ENCODE assay signal across 14 cellular contexts in genomic region chr6:131015630-131016263, GRCh38. TPM values are rescaled to one million over a fixed set of nuclear protein-coding genes. Genes with fewer than 3 reads are reported as not detected.
DNase-seq lines count a peak whose midpoint lies in the region; TF ChIP-seq lines count a peak whose summit lies in the region.
"Had no signal": no experiment of that assay in that cellular context is flagged by ENCODE, and none has a peak within 500 bp of the region (broad histone marks: within the 10 kb centered on the region; RNA-seq: fewer than 3 reads in every experiment).

No MANE protein-coding gene starts in this region.

- H2AFZ ChIP-seq in hepatocyte = no peak overlapping the region

- peak overlapping the region; percentile 13 for H3K4me2 ChIP-seq in hepatocyte

- H3K27me3 Mint-ChIP-seq in immature natural killer cell (ENCODE audit: low read depth in 3 of 3) = peaks cover 0 to 2% (median 2%) of the 10 kb centered on the region in 3 donors
- H3K27me3 Mint-ChIP-seq: effector memory CD8-positive, alpha-beta T cell; type B pancreatic cell had no signal

- H3K27me3 ChIP-seq in brain microvascular endothelial cell (replicated peaks) (no peaks in the 10 kb centered on the region), hepatocyte (no peaks in the 10 kb centered on the region), skeletal muscle tissue (ENCODE audit: control insufficient read depth in 3 of 3, insufficient read depth in 3 of 3, low read length in 3 of 3) (no peaks in the 10 kb centered on the region)

- H3K4me1 Mint-ChIP-seq in immature natural killer cell = no peaks in the 10 kb centered on the region

- H3K27ac ChIP-seq in brain microvascular endothelial cell (peak overlapping the region; percentile 10), hepatocyte (peak overlapping the region; percentile 13), skeletal muscle tissue (ENCODE audit: low read depth, low read length) (peak overlapping the region; percentile 14)

- no peak overlapping the region for H3K4me3 ChIP-seq in brain microvascular endothelial cell (ENCODE audit: low read depth, low read length)
- no peak overlapping the region for H3K4me3 ChIP-seq in hepatocyte
- no peak overlapping the region for H3K4me3 ChIP-seq in skeletal muscle tissue (ENCODE audit: low read length in 3 of 3)

- H3K9me3 Mint-ChIP-seq in immature natural killer cell = no peaks in the 10 kb centered on the region
- H3K9me3 Mint-ChIP-seq: activated T-helper 1 cell treated with anti-CD3 and anti-CD28 coated beads, Interleukin-12 subunit alpha, Interleukin-12 subunit beta, Interleukin-2, Interleukin-4 antibody, amounts not matched to agents 30 ng/mL and 10 ng/mL and 1 ng/mL, durations not matched to agents 14 hours and 24 hours and 36 hours; effector memory CD8-positive, alpha-beta T cell; type B pancreatic cell had no signal

- H4K20me1 ChIP-seq in hepatocyte (ENCODE audit: insufficient read depth, poor library complexity, severe bottlenecking) = no peaks in the 10 kb centered on the region

- DNase-seq in GM04504 (ENCODE audit: low read depth) = peak; percentile 46
- DNase-seq in brain microvascular endothelial cell = peak; percentile 62
- DNase-seq in hepatocyte (ENCODE audit: low spot score) = no peak
- DNase-seq in kidney glomerular epithelial cell (lab: John Stamatoyannopoulos, UW) = no peak
- DNase-seq in immature natural killer cell = no peak
- DNase-seq in activated T-cell treated with anti-CD3 and anti-CD28 coated beads for 4 hours = no peak
- no peak for DNase-seq in NCI-H345 (lab: John Stamatoyannopoulos, UW)
- DNase-seq: DND-41; effector memory CD8-positive, alpha-beta T cell; NCI-H510A; stimulated activated CD4-positive, alpha-beta T cell treated with anti-CD3 and anti-CD28 coated beads, Interleukin-1b, Interleukin-23, amount 100 ng/mL, for 48 hours had no signal

- in situ Hi-C loops in brain microvascular endothelial cell (cut with HindIII; ENCODE audit: low pct_ligation_motif_present, low sequenced_read_pairs) = no loop called here

- H3K36me3 ChIP-seq in brain microvascular endothelial cell (replicated peaks) = no peaks in the 10 kb centered on the region
- H3K36me3 ChIP-seq in hepatocyte (replicated peaks; ENCODE audit: insufficient read depth, low read depth) = no peaks in the 10 kb centered on the region
- no peaks in the 10 kb centered on the region for H3K36me3 ChIP-seq in skeletal muscle tissue (ENCODE audit: control insufficient read depth in 3 of 3, insufficient read depth in 3 of 3, low read length in 3 of 3)

- H3K4me1 ChIP-seq in hepatocyte (ENCODE audit: insufficient read depth) (peaks cover 22% of the 10 kb centered on the region), skeletal muscle tissue (ENCODE audit: control insufficient read depth in 3 of 3, insufficient read depth in 3 of 3, low read length in 3 of 3) (peaks cover 0 to 9% (median 3%) of the 10 kb centered on the region in 3 donors)

- no peaks in the 10 kb centered on the region for H3K36me3 Mint-ChIP-seq in immature natural killer cell
- H3K36me3 Mint-ChIP-seq: type B pancreatic cell had no signal

- H3K9me2 ChIP-seq in hepatocyte (replicated peaks; ENCODE audit: insufficient read depth) = no peaks in the 10 kb centered on the region

- H3K9me3 ChIP-seq in hepatocyte (ENCODE audit: low read depth) (no peaks in the 10 kb centered on the region), skeletal muscle tissue (ENCODE audit: control insufficient read depth in 3 of 3, low read length in 3 of 3) (no peaks in the 10 kb centered on the region)

- 45% methylated on average over 3 of the region's 3 CpGs for WGBS in hepatocyte (ENCODE audit: low lambda C conversion rate, missing lambda C conversion rate)

- no peak for TF ChIP-seq CTCF in brain microvascular endothelial cell (IDR thresholded peaks at IDR 0.05; ENCODE audit: low read depth, low read length, missing control alignments)
- TF ChIP-seq CTCF in hepatocyte (IDR thresholded peaks at IDR 0.05; ENCODE audit: poor library complexity) = no peak

- no peak overlapping the region for H3K27ac Mint-ChIP-seq in immature natural killer cell
- H3K27ac Mint-ChIP-seq: activated T-helper 1 cell treated with anti-CD3 and anti-CD28 coated beads, Interleukin-12 subunit alpha, Interleukin-12 subunit beta, Interleukin-2, Interleukin-4 antibody, amounts not matched to agents 30 ng/mL and 10 ng/mL and 1 ng/mL, durations not matched to agents 14 hours and 24 hours and 36 hours; effector memory CD8-positive, alpha-beta T cell; type B pancreatic cell had no signal

- peaks cover 36% of the 10 kb centered on the region for H3K79me2 ChIP-seq in hepatocyte

- H3K4me3 Mint-ChIP-seq in immature natural killer cell = no peak overlapping the region
- H3K4me3 Mint-ChIP-seq: activated T-helper 1 cell treated with anti-CD3 and anti-CD28 coated beads, Interleukin-12 subunit alpha, Interleukin-12 subunit beta, Interleukin-2, Interleukin-4 antibody, amounts not matched to agents 30 ng/mL and 10 ng/mL and 1 ng/mL, durations not matched to agents 14 hours and 24 hours and 36 hours; effector memory CD8-positive, alpha-beta T cell; type B pancreatic cell had no signal

- H3K9ac ChIP-seq in skeletal muscle tissue (ENCODE audit: low read depth in 1 of 3, low read length in 3 of 3) = no peak overlapping the region

RNA-seq across cellular contexts. Expression of gene EPB41L2, which starts 47.3 kb away (rescaled TPM):
- 35.8 and 45.5 TPM in 2 replicates for total RNA-seq in hepatocyte
- polyA plus RNA-seq in hepatocyte = 21.6 and 27.4 TPM in 2 replicates
- 187 TPM for total RNA-seq in skeletal muscle tissue
- polyA plus RNA-seq in immature natural killer cell = 1 to 10 TPM in 1 of 3 donors, under 1 TPM in 1, not detected in 1; 0.81 to 1.3 TPM

Comparison
In these comparisons a context has a peak if more than half of its experiments do, and no peak if none do; other contexts are left out.
1. DNase-seq: peak in GM04504 (single experiment) and brain microvascular endothelial cell (single experiment); none in hepatocyte (single experiment), kidney glomerular epithelial cell (single experiment), immature natural killer cell (0 of 3), activated T-cell treated with anti-CD3 and anti-CD28 coated beads for 4 hours (single experiment) and NCI-H345 (single experiment).
2. Peak in every context shown above with its lines, with median percentiles within 50 percentile points of each other: H3K27ac ChIP-seq.